In the genomic region with DNA sequence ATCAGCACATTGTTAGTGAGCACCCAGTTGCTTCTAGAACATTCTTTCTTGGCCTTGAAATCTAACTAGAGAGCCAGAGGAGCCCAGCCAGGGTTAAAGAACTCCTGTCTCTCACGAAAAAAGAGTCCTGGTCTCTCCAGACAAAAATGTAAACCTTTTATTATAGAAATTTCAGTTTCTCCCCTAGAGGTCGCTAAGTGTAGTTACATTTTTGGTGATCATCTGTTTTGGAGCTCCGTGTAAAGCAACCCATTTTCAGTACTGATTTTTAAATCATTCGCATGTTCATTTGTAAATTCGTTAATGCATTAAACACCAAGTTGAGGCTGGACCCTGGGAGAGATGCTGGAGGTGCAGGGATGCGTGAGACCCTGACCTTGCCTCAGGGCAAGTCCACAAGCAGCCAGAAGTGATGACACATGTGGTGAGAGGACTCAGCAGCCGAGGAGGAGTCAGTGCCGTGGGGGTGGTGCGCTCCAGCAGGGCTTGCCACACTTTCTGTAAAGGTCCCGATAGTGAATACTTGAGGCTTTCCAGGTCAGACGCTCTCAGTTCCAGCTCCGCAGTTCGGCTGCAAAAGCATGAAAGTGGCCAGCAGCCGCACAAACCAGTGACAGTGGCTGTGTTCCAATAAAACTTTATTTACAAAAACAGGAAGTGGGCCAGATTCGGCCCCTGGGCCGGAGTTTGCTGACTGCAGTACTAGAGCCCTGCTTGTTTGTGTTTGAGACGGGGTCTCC, we compare ENCODE assay signal across 1 cellular context.
TF ChIP-seq lines count a peak whose summit lies in the region.

No MANE protein-coding gene starts in this region.

TF ChIP-seq in H1, 55 proteins besides CTCF, POLR2A, EP300 and RAD21 (continued from another document):
- TF ChIP-seq, protein P1, sequence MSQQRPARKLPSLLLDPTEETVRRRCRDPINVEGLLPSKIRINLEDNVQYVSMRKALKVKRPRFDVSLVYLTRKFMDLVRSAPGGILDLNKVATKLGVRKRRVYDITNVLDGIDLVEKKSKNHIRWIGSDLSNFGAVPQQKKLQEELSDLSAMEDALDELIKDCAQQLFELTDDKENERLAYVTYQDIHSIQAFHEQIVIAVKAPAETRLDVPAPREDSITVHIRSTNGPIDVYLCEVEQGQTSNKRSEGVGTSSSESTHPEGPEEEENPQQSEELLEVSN (IDR thresholded peaks at IDR 0.05), result no peak
- TF ChIP-seq, protein P2, sequence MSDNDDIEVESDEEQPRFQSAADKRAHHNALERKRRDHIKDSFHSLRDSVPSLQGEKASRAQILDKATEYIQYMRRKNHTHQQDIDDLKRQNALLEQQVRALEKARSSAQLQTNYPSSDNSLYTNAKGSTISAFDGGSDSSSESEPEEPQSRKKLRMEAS (IDR thresholded peaks at IDR 0.05), result no peak
- no peak for TF ChIP-seq CTBP2 (IDR thresholded peaks at IDR 0.05; ENCODE audit: borderline replicate concordance, insufficient read depth, insufficient read length, low read length)
- TF ChIP-seq CHD1 (IDR thresholded peaks at IDR 0.05; ENCODE audit: low read depth, low read length), result no peak
- TF ChIP-seq GTF2F1 (IDR thresholded peaks at IDR 0.05; ENCODE audit: borderline replicate concordance, low read depth, low read length), result no peak
- no peak for TF ChIP-seq BRCA1 (IDR thresholded peaks at IDR 0.05; ENCODE audit: low read depth, low read length)
- TF ChIP-seq TCF12 (IDR thresholded peaks at IDR 0.05; ENCODE audit: low read depth, low read length), result no peak
